ENCODE assay signal across 8 cellular contexts in genomic region chr6:111604259-111605099, GRCh38. TPM values are rescaled to one million over a fixed set of nuclear protein-coding genes. Genes with fewer than 3 reads are reported as not detected.
DNase-seq lines count a peak whose midpoint lies in the region; ATAC-seq, FAIRE-seq and TF ChIP-seq lines count a peak whose summit lies in the region.

No MANE protein-coding gene starts in this region.

- H3K27ac ChIP-seq in RWPE2 (ENCODE audit: poor library complexity, severe bottlenecking) (peak overlapping the region; percentile 97), endothelial cell of umbilical vein (ENCODE audit: insufficient read depth, low read depth, low read length) (peak overlapping the region; percentile 92)

- H3K36me3 ChIP-seq in RWPE2 (ENCODE audit: low read depth) (peaks cover 24% of the 10 kb centered on the region), endothelial cell of umbilical vein (ENCODE audit: control insufficient read depth in 2 of 2, extremely low read depth in 1 of 2, insufficient read depth in 2 of 2, low read length in 2 of 2) (no peaks in the 10 kb centered on the region)

- no peaks in the 10 kb centered on the region for H3K27me3 ChIP-seq in RWPE2 (ENCODE audit: insufficient read depth, poor library complexity, severe bottlenecking)
- H3K27me3 ChIP-seq in endothelial cell of umbilical vein (ENCODE audit: control insufficient read depth in 2 of 2, insufficient read depth in 2 of 2, low read length in 2 of 2): no peaks in the 10 kb centered on the region

- H3K9me3 ChIP-seq in RWPE2 (ENCODE audit: severe bottlenecking) (no peaks in the 10 kb centered on the region), endothelial cell of umbilical vein (replicated peaks; ENCODE audit: control insufficient read depth, insufficient read depth, low read length) (no peaks in the 10 kb centered on the region)

- CTCF ChIA-PET in endothelial cell of umbilical vein (lab: Charles Lee): interaction anchor here (0.6 to 2.5 kb wide), 10 partner anchors 9 to 547 kb away, joined by 3 to 11 read pairs (median 4); no protein-coding TSS in a partner anchor

- H3K36me3 Mint-ChIP-seq in type B pancreatic cell: peaks cover 4% of the 10 kb centered on the region

- no peak for TF ChIP-seq POLR2A in GM12892 (IDR thresholded peaks at IDR 0.05; ENCODE audit: low read depth, low read length)
- peak; percentile 63 for TF ChIP-seq POLR2A in endothelial cell of umbilical vein (IDR thresholded peaks at IDR 0.05; ENCODE audit: low read depth, low read length)

- H3K4me2 ChIP-seq in endothelial cell of umbilical vein (ENCODE audit: insufficient read depth, low read length): peak overlapping the region; percentile 87

- TSS peak; percentile 80 for BruUV-seq in endothelial cell of umbilical vein (replicated peaks; lab: Mats Ljungman, UMichigan)

- peaks cover 66% of the 10 kb centered on the region for H3K4me1 Mint-ChIP-seq in type B pancreatic cell (ENCODE audit: unreplicated experiment)

- dilution Hi-C loops in endothelial cell of umbilical vein (cut with MboI; ENCODE audit: extremely low pct_ligation_motif_present, low sequenced_read_pairs): no loop called here

- peak; percentile 67 for ATAC-seq in RWPE2 (ENCODE audit: low read depth)

- DNase-seq in GM12892 (ENCODE audit: insufficient read length) (no peak), RWPE2 (ENCODE audit: low spot score) (no peak), endothelial cell of umbilical vein (ENCODE audit: low read depth, low spot score) (peak; percentile 90), midbrain (lab: John Stamatoyannopoulos, UW) (peak; percentile 73), type B pancreatic cell (ENCODE audit: extremely low spot score, unreplicated experiment) (no peak), NCI-H1092 (lab: John Stamatoyannopoulos, UW) (no peak), A172 (ENCODE audit: low spot score) (no peak), GOT3 (lab: John Stamatoyannopoulos, UW) (no peak)

- FAIRE-seq in GM12892 (lab: Jason Lieb, UNC) (peak; percentile 5), endothelial cell of umbilical vein (lab: Jason Lieb, UNC) (peak; percentile 75)

- peak overlapping the region; percentile 92 for H3K4me3 Mint-ChIP-seq in type B pancreatic cell

- no peaks in the 10 kb centered on the region for H3K9me1 ChIP-seq in endothelial cell of umbilical vein (replicated peaks; ENCODE audit: control insufficient read depth, extremely low read depth, insufficient read depth, low read length)

- H2AFZ ChIP-seq in endothelial cell of umbilical vein (ENCODE audit: low read depth, low read length): peak overlapping the region; percentile 5

- no peaks in the 10 kb centered on the region for H3K9me3 Mint-ChIP-seq in type B pancreatic cell

- H3K27ac Mint-ChIP-seq in type B pancreatic cell: peak overlapping the region; percentile 94

- H3K4me3 ChIP-seq in RWPE2 (ENCODE audit: severe bottlenecking) (peak overlapping the region; percentile 43), endothelial cell of umbilical vein (replicated peaks in 1 of 3; ENCODE audit: insufficient read depth in 1 of 3, low read depth in 1 of 3, low read length in 3 of 3) (peak overlapping the region in 1 of 3 experiments; percentile 44)

- no peaks in the 10 kb centered on the region for H3K79me2 ChIP-seq in endothelial cell of umbilical vein (ENCODE audit: control insufficient read depth, insufficient read depth, low read length)

- POLR2A ChIA-PET in endothelial cell of umbilical vein (lab: Charles Lee): interaction anchor here (1.6 kb wide), 1 partner anchor 120 kb away, joined by 5 read pairs; no protein-coding TSS in a partner anchor

- no peaks in the 10 kb centered on the region for H3K27me3 Mint-ChIP-seq in type B pancreatic cell

- H4K20me1 ChIP-seq in endothelial cell of umbilical vein (replicated peaks; ENCODE audit: control insufficient read depth, extremely low read depth, insufficient read depth, low read length): no peaks in the 10 kb centered on the region

- H3K4me1 ChIP-seq in RWPE2 (ENCODE audit: insufficient read depth, poor library complexity, severe bottlenecking) (peaks cover 38% of the 10 kb centered on the region), endothelial cell of umbilical vein (ENCODE audit: control insufficient read depth, extremely low read depth, insufficient read depth, low read length) (peaks cover 62% of the 10 kb centered on the region)

- no peak for TF ChIP-seq CTCF in RWPE2 (IDR thresholded peaks at IDR 0.05; ENCODE audit: poor library complexity, severe bottlenecking)
- TF ChIP-seq CTCF in endothelial cell of umbilical vein (IDR thresholded peaks at IDR 0.05; ENCODE audit: extremely low read depth in 1 of 2, insufficient read depth in 1 of 2, low read depth in 1 of 2, low read length in 2 of 2): no peak
- TF ChIP-seq CTCF in type B pancreatic cell (conservative IDR thresholded peaks at IDR 0.05): no peak

- intact Hi-C loops in endothelial cell of umbilical vein (cut with micrococcal nuclease): loop anchor here (1.0 to 2.0 kb wide), 2 partner anchors 38 to 438 kb away; no protein-coding TSS in a partner anchor

- peak overlapping the region; percentile 66 for H3K9ac ChIP-seq in endothelial cell of umbilical vein (replicated peaks; ENCODE audit: extremely low read depth, insufficient read depth, low read length)

TF ChIP-seq in endothelial cell of umbilical vein, 7 proteins besides CTCF, POLR2A, EP300 and RAD21:
- TF ChIP-seq MYC (IDR thresholded peaks at IDR 0.05; ENCODE audit: low read depth, low read length): no peak
- TF ChIP-seq FOS (IDR thresholded peaks at IDR 0.05; ENCODE audit: borderline replicate concordance, insufficient read depth, low read length): peak; percentile 59
- no peak for TF ChIP-seq JUN (IDR thresholded peaks at IDR 0.05; ENCODE audit: borderline replicate concordance, insufficient read depth, insufficient read length, low read depth)
- peak; percentile 44 for TF ChIP-seq MAX (IDR thresholded peaks at IDR 0.05; ENCODE audit: insufficient read depth, insufficient read length)
- peak; percentile 42 for TF ChIP-seq POLR2AphosphoS5 (IDR thresholded peaks at IDR 0.05; ENCODE audit: insufficient read depth, low read depth, low read length)
- TF ChIP-seq EZH2 (IDR thresholded peaks at IDR 0.05; ENCODE audit: borderline replicate concordance, low read depth, low read length, severe bottlenecking): no peak

RNA-seq across cellular contexts. Expression of gene TRAF3IP2, which starts 1.2 kb away (rescaled TPM):
- polyA plus RNA-seq in GM12892 (2012; ENCODE audit: missing spikeins): 18.3 TPM
- total RNA-seq in endothelial cell of umbilical vein (16.5 and 19.2 TPM in 2 replicates), type B pancreatic cell (ENCODE audit: low replicate concordance) (26.3 and 47.8 TPM in 2 replicates)
- 17.1 and 18.1 TPM in 2 replicates for polyA plus RNA-seq in endothelial cell of umbilical vein
- 21.0 and 24.8 TPM in 2 replicates for polyA plus RNA-seq in endothelial cell of umbilical vein (2011; cell fraction: cytosol; rRNA removed)
- 12.4 and 13.2 TPM in 2 replicates for polyA plus RNA-seq in endothelial cell of umbilical vein (2011; cell fraction: nucleus; rRNA removed)
- 12.8 and 16.4 TPM in 2 replicates for polyA plus RNA-seq in endothelial cell of umbilical vein (2012)
- 17.3 and 17.8 TPM in 2 replicates for polyA minus RNA-seq in endothelial cell of umbilical vein
- 13.4 TPM for polyA minus RNA-seq in endothelial cell of umbilical vein (2011; cell fraction: cytosol; rRNA and poly(A)+ RNA removed)
- polyA minus RNA-seq in endothelial cell of umbilical vein (2011; cell fraction: nucleus; rRNA and poly(A)+ RNA removed): 6.3 and 8.6 TPM in 2 replicates
- total RNA-seq in A172 (2014; rRNA removed; shearing (Covaris generic)): 10.4 and 12.2 TPM in 2 replicates

Comparison
In these comparisons a context has a peak if more than half of its experiments do, and no peak if none do; other contexts are left out.
1. DNase-seq: peak in endothelial cell of umbilical vein (single experiment) and midbrain (single experiment); none in GM12892 (single experiment), RWPE2 (single experiment), type B pancreatic cell (single experiment), NCI-H1092 (single experiment), A172 (single experiment) and GOT3 (single experiment).